Comparison of ENCODE assay signal across 21 cellular contexts in the genomic region with DNA sequence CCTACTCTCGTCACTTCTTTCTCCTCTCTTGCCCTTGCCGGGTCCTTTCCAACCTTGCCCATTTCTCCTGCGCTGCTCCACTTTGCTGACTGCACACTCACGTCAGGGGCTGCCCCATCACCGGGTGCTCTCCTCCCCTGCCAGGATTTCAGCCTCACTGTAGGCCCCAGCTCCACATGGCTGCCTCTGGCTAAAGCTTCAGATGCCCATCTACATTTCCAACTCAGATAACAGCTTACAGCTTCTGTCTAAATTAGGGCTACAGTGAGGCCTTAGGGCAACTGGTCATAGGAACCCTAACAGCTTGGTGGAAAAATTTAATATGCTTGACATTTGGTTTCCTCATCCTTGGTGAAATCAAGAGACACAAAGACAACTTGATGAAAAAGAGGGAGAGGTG. TPM values are rescaled to one million over a fixed set of nuclear protein-coding genes. Genes with fewer than 3 reads are reported as not detected.
A peak's percentile ranks its signal among the peaks of the same experiment; 100 is the strongest.
DNase-seq lines count a peak whose midpoint lies in the region; ATAC-seq and TF ChIP-seq lines count a peak whose summit lies in the region.
"Had no signal": no experiment of that assay in that cellular context is flagged by ENCODE, and none has a peak within 500 bp of the region (broad histone marks: within the 10 kb centered on the region; RNA-seq: fewer than 3 reads in every experiment).

No MANE protein-coding gene starts in this region.

- H3K9ac ChIP-seq in BLaER1, result no peak overlapping the region
- H3K9ac ChIP-seq: BLaER1 treated with 17β-estradiol and CSF1 and Interleukin-3, amounts not matched to agents 10 nM and 100 nM had no signal

- no peaks in the 10 kb centered on the region for H3K36me3 Mint-ChIP-seq in activated CD8-positive, alpha-beta memory T cell treated with anti-CD3 and anti-CD28 coated beads, Interleukin-2, amount 10 ng/mL, durations not matched to agents 7 days and 5 days
- no peaks in the 10 kb centered on the region for H3K36me3 Mint-ChIP-seq in neural crest cell (ENCODE audit: low read depth)
- H3K36me3 Mint-ChIP-seq: CD8-positive, alpha-beta T cell had no signal

- no peaks in the 10 kb centered on the region for H3K4me1 Mint-ChIP-seq in activated CD8-positive, alpha-beta memory T cell treated with anti-CD3 and anti-CD28 coated beads, Interleukin-2, amount 10 ng/mL, durations not matched to agents 7 days and 5 days
- H3K4me1 Mint-ChIP-seq in neural crest cell, result no peaks in the 10 kb centered on the region

- H4K20me1 ChIP-seq in BLaER1, result no peaks in the 10 kb centered on the region
- H4K20me1 ChIP-seq: BLaER1 treated with 17β-estradiol and CSF1 and Interleukin-3, amounts not matched to agents 10 nM and 100 nM had no signal

- H3K4me3 ChIP-seq in BLaER1 (no peak overlapping the region), coronary artery (no peak overlapping the region)
- H3K4me3 ChIP-seq: BLaER1 treated with 17β-estradiol and CSF1 and Interleukin-3, amounts not matched to agents 10 nM and 100 nM had no signal

- no peak overlapping the region for H3K4me3 Mint-ChIP-seq in activated CD8-positive, alpha-beta memory T cell treated with anti-CD3 and anti-CD28 coated beads, Interleukin-2, amount 10 ng/mL, durations not matched to agents 7 days and 5 days
- H3K4me3 Mint-ChIP-seq in neural crest cell, result no peak overlapping the region
- H3K4me3 Mint-ChIP-seq: CD4-positive, alpha-beta T cell; CD8-positive, alpha-beta T cell had no signal

- CTCF ChIA-PET in activated CD8-positive, alpha-beta memory T cell treated with anti-CD3 and anti-CD28 coated beads, Interleukin-2, amount 10 ng/mL, durations not matched to agents 7 days and 5 days (lab: Charles Lee), result no interaction called here

- no peaks in the 10 kb centered on the region for H3K36me3 ChIP-seq in BLaER1
- H3K36me3 ChIP-seq: BE2C; BLaER1 treated with 17β-estradiol and CSF1 and Interleukin-3, amounts not matched to agents 10 nM and 100 nM had no signal

- TF ChIP-seq CTCF in coronary artery (IDR thresholded peaks at IDR 0.05) (no peak), neural crest cell (conservative IDR thresholded peaks at IDR 0.05) (no peak)

- H3K27me3 Mint-ChIP-seq in activated CD8-positive, alpha-beta memory T cell treated with anti-CD3 and anti-CD28 coated beads, Interleukin-2, amount 10 ng/mL, durations not matched to agents 7 days and 5 days, result peaks cover 10% of the 10 kb centered on the region
- H3K27me3 Mint-ChIP-seq in neural crest cell (ENCODE audit: low read depth), result peaks cover 45% of the 10 kb centered on the region

- H3K27me3 ChIP-seq in BLaER1, result no peaks in the 10 kb centered on the region
- H3K27me3 ChIP-seq: BLaER1 treated with 17β-estradiol and CSF1 and Interleukin-3, amounts not matched to agents 10 nM and 100 nM had no signal

- H3K4me1 ChIP-seq in BLaER1, result peaks cover 6% of the 10 kb centered on the region
- H3K4me1 ChIP-seq: BE2C had no signal

- no peak overlapping the region for H3K27ac Mint-ChIP-seq in activated CD8-positive, alpha-beta memory T cell treated with anti-CD3 and anti-CD28 coated beads, Interleukin-2, amount 10 ng/mL, durations not matched to agents 7 days and 5 days
- peak overlapping the region; percentile 3 for H3K27ac Mint-ChIP-seq in neural crest cell (ENCODE audit: unreplicated experiment)
- H3K27ac Mint-ChIP-seq: CD4-positive, alpha-beta T cell; CD8-positive, alpha-beta T cell had no signal

- no peaks in the 10 kb centered on the region for H3K9me3 Mint-ChIP-seq in activated CD8-positive, alpha-beta memory T cell treated with anti-CD3 and anti-CD28 coated beads, Interleukin-2, amount 10 ng/mL, durations not matched to agents 7 days and 5 days (ENCODE audit: low read depth)
- H3K9me3 Mint-ChIP-seq in neural crest cell, result no peaks in the 10 kb centered on the region
- H3K9me3 Mint-ChIP-seq: CD4-positive, alpha-beta T cell; CD8-positive, alpha-beta T cell had no signal

- H3K27ac ChIP-seq in BLaER1, result no peak overlapping the region
- H3K27ac ChIP-seq in coronary artery, result no peak overlapping the region
- H3K27ac ChIP-seq: BLaER1 treated with 17β-estradiol and CSF1 and Interleukin-3, amounts not matched to agents 10 nM and 100 nM; C4-2B had no signal

- peak; percentile 1 for DNase-seq in activated CD8-positive, alpha-beta memory T cell treated with anti-CD3 and anti-CD28 coated beads, Interleukin-2, amount 10 ng/mL, durations not matched to agents 7 days and 5 days
- no peak for DNase-seq in activated CD8-positive, alpha-beta memory T cell treated with anti-CD3 and anti-CD28 coated beads for 24 hours
- peak; percentile 36 for DNase-seq in coronary artery (ENCODE audit: low spot score)
- no peak for DNase-seq in neural crest cell (ENCODE audit: low read depth, low spot score)
- DNase-seq in iPS-NIHi7 (ENCODE audit: extremely low spot score), result no peak
- DNase-seq in COLO829 (ENCODE audit: low spot score), result no peak
- no peak for DNase-seq in DMS53 (lab: John Stamatoyannopoulos, UW)
- DNase-seq: 8988T; ACHN; BE2C; CD4-positive, alpha-beta T cell; CD8-positive, alpha-beta T cell; COR-L47; DMS 273 treated with DMSO at 0.1 percent for 48 hours; DMS153; DMS79 treated with DMSO at 0.1 percent for 48 hours; GF-D8 had no signal

- peak overlapping the region; percentile 14; the same call in 1 of the 2 replicates for H3K4me2 ChIP-seq in BLaER1

- ATAC-seq in activated CD8-positive, alpha-beta memory T cell treated with anti-CD3 and anti-CD28 coated beads, Interleukin-2, amount 10 ng/mL, durations not matched to agents 7 days and 5 days, result no peak
- ATAC-seq: CD8-positive, alpha-beta T cell had no signal

- H3K9me3 ChIP-seq in BLaER1, result no peaks in the 10 kb centered on the region
- H3K9me3 ChIP-seq: BE2C; BLaER1 treated with 17β-estradiol and CSF1 and Interleukin-3, amounts not matched to agents 10 nM and 100 nM had no signal

RNA-seq across cellular contexts. Expression of a gene that starts 25.9 kb away (rescaled TPM):
- not detected for total RNA-seq in activated CD8-positive, alpha-beta memory T cell treated with anti-CD3 and anti-CD28 coated beads, Interleukin-2, amount 10 ng/mL, durations not matched to agents 7 days and 5 days
- not detected in 2 replicates for total RNA-seq in neural crest cell
- total RNA-seq: A673; CD4-positive, alpha-beta T cell; CD8-positive, alpha-beta T cell had no signal

Comparison
In these comparisons a context has a peak if more than half of its experiments do, and no peak if none do; other contexts are left out.
1. DNase-seq: peak in activated CD8-positive, alpha-beta memory T cell treated with anti-CD3 and anti-CD28 coated beads, Interleukin-2, amount 10 ng/mL, durations not matched to agents 7 days and 5 days (single experiment) and coronary artery (single experiment); none in activated CD8-positive, alpha-beta memory T cell treated with anti-CD3 and anti-CD28 coated beads for 24 hours (single experiment), neural crest cell (single experiment), iPS-NIHi7 (single experiment), COLO829 (single experiment) and DMS53 (single experiment).